In the genomic region with DNA sequence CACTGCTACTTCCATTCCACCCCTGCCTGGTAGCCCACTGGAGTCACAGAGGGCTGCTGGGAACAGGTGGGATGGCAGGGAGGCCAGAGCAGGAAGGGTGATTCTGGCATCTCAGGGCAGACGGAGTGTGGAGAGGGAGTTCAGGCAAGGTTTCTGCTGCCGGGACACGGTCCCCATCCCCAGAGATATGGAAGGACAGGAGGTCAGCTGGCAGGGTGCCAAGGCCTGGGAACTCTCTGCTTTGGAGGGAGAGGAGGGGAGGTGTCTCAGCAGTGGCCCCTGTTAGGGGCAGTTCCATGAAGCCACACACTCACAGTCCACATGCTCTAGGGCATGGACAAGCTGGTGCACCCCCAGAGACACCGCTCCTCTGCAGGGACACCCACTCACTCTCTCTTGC, we compare ENCODE assay signal across 11 cellular contexts.
"Had no signal": no experiment of that assay in that cellular context is flagged by ENCODE, and none has a peak within 500 bp of the region (broad histone marks: within the 10 kb centered on the region; RNA-seq: fewer than 3 reads in every experiment).

No MANE protein-coding gene starts in this region.

- ATAC-seq: activated CD4-positive, alpha-beta T cell treated with anti-CD3 and anti-CD28 coated beads for 36 hours; left colon; stimulated activated naive B cell treated with anti-CD40 and anti-IgM and Interleukin-4, amounts not matched to agents 10 μg/mL and 1 μg/mL and 100 μg/mL, for 72 hours had no signal

- DNase-seq: activated CD4-positive, alpha-beta T cell treated with anti-CD3 and anti-CD28 coated beads, Interleukin-2, amount 50 U/mL, for 48 hours; activated naive CD4-positive, alpha-beta T cell; activated naive CD8-positive, alpha-beta T cell treated with anti-CD3 and anti-CD28 coated beads, Interleukin-2, amount 10 ng/mL, durations not matched to agents 7 days and 5 days; activated T-cell treated with anti-CD3 and anti-CD28 coated beads for 4 hours; left colon; lower lobe of right lung; retina; stimulated activated naive B cell treated with anti-CD40 and anti-IgM and Interleukin-4, amounts not matched to agents 10 μg/mL and 1 μg/mL and 100 μg/mL, for 72 hours had no signal

- FAIRE-seq: TTC549 had no signal

- H3K36me3 ChIP-seq: cardiac muscle cell, lower lobe of right lung had no signal

- H3K4me3 ChIP-seq: cardiac muscle cell, lower lobe of right lung had no signal

- H3K4me1 ChIP-seq: lower lobe of right lung had no signal

- H3K9me3 ChIP-seq: lower lobe of right lung had no signal

- H3K27ac ChIP-seq: cardiac muscle cell, lower lobe of right lung had no signal
